In the genomic region with DNA sequence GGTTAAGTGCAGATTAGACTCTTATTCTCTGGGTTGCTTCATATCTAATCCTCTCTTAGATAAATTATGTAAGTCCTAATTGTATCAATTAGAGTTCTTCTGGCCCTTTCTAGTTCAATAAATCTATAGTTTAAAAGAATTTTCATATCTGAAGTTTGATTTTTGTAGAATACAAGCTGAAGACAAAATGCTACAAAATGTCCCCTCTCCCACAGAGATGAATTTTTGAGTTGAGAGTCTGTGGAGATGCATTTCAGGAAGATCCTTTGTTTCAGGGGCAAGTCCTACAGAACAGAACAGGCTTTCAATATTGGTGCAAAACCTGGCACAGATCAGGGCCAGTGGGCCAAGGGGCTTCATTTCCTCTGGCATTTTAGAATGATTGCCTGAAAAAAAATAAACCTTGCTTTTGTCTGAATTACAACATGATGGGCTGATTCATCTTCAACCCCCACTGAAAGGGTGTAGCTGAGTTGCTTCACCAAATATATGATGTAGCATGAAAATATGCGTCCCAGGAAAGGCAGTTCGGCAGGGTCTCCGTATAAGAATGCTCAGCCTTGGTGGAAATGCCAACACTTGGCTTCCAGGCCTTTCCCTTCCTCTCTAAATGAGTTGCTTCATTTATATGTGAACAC, we compare ENCODE assay signal across 17 cellular contexts. TPM values are rescaled to one million over a fixed set of nuclear protein-coding genes. Genes with fewer than 3 reads are reported as not detected.
DNase-seq lines count a peak whose midpoint lies in the region; ATAC-seq and TF ChIP-seq lines count a peak whose summit lies in the region.
"Had no signal": no experiment of that assay in that cellular context is flagged by ENCODE, and none has a peak within 500 bp of the region (broad histone marks: within the 10 kb centered on the region; RNA-seq: fewer than 3 reads in every experiment).

No MANE protein-coding gene starts in this region.

- H3K27ac ChIP-seq in GM23248 (peak overlapping the region; percentile 91), smooth muscle cell (ENCODE audit: low read depth) (no peak overlapping the region)
- H3K27ac ChIP-seq: body of pancreas, right lobe of liver had no signal

- H3K9ac ChIP-seq in GM23248 (peak overlapping the region; percentile 68), smooth muscle cell (ENCODE audit: low read depth) (no peak overlapping the region)

- H3K36me3 ChIP-seq in GM23248 (ENCODE audit: low read depth), result no peaks in the 10 kb centered on the region
- H3K36me3 ChIP-seq in smooth muscle cell (ENCODE audit: low read depth), result no peaks in the 10 kb centered on the region
- H3K36me3 ChIP-seq: right lobe of liver had no signal

- H3F3A ChIP-seq in GM23248 (ENCODE audit: insufficient read depth), result peaks cover 34% of the 10 kb centered on the region
- H3F3A ChIP-seq in smooth muscle cell (ENCODE audit: low read depth), result no peaks in the 10 kb centered on the region

- peak; percentile 83 for ATAC-seq in SK-N-SH treated with all-trans-retinoic acid at 6 μM for 48 hours
- no peak for ATAC-seq in GM21576 (IDR thresholded peaks at IDR 0.05; ENCODE audit: unreplicated experiment)
- no peak for ATAC-seq in HG02938 (IDR thresholded peaks at IDR 0.05; ENCODE audit: unreplicated experiment)
- ATAC-seq: activated CD4-positive, CD25-positive, alpha-beta regulatory T cell treated with anti-CD3 and anti-CD28 coated beads, Interleukin-2, amount 50 U/mL, for 24 hours; activated T-cell treated with anti-CD3 and anti-CD28 coated beads, Interleukin-2, amount 50 U/mL, for 72 hours; body of pancreas; GM12878; right lobe of liver had no signal

- no peaks in the 10 kb centered on the region for H3K27me3 ChIP-seq in GM23248 (replicated peaks; ENCODE audit: insufficient read depth)
- H3K27me3 ChIP-seq in smooth muscle cell (ENCODE audit: low read depth), result no peaks in the 10 kb centered on the region
- H3K27me3 ChIP-seq: body of pancreas, right lobe of liver had no signal

- H2AFZ ChIP-seq in GM23248 (peak overlapping the region; percentile 82), smooth muscle cell (ENCODE audit: low read depth) (no peak overlapping the region)

- H3K4me1 ChIP-seq in GM23248 (ENCODE audit: insufficient read depth) (peaks cover 39% of the 10 kb centered on the region), smooth muscle cell (ENCODE audit: low read depth) (no peaks in the 10 kb centered on the region)
- H3K4me1 ChIP-seq: body of pancreas, right lobe of liver had no signal

- no peaks in the 10 kb centered on the region for H3K79me2 ChIP-seq in GM23248 (ENCODE audit: insufficient read depth)
- no peaks in the 10 kb centered on the region for H3K79me2 ChIP-seq in smooth muscle cell (ENCODE audit: low read depth)

- H3K9me3 ChIP-seq in GM23248 (ENCODE audit: low read depth) (no peaks in the 10 kb centered on the region), smooth muscle cell (replicated peaks; ENCODE audit: low read depth) (no peaks in the 10 kb centered on the region)
- H3K9me3 ChIP-seq: body of pancreas, right lobe of liver had no signal

- no peaks in the 10 kb centered on the region for H3K9me2 ChIP-seq in GM23248 (ENCODE audit: insufficient read depth)

- H3K4me3 ChIP-seq in GM23248 (peak overlapping the region; percentile 50; the same call in 1 of the 2 replicates), smooth muscle cell (no peak overlapping the region)
- H3K4me3 ChIP-seq: body of pancreas, GM12878, right lobe of liver had no signal

- 0 to 2% methylated on average over 3 of the region's 3 CpGs for WGBS in GM23248 (ENCODE audit: low coverage in 1 of 2, low lambda C conversion rate in 2 of 2, missing lambda C conversion rate in 2 of 2), 2 experiments
- WGBS in smooth muscle cell (ENCODE audit: low lambda C conversion rate), result 45% methylated on average over 3 of the region's 3 CpGs

- DNase-seq in GM23248, result peak; percentile 92
- DNase-seq in fibroblast of peridontal ligament (ENCODE audit: extremely low read depth), result peak; percentile 95
- DNase-seq in smooth muscle cell (lab: John Stamatoyannopoulos, UW; ENCODE audit: unreplicated experiment), result no peak
- DNase-seq in NCI-H2227 (lab: John Stamatoyannopoulos, UW; ENCODE audit: unreplicated experiment), result no peak
- no peak for DNase-seq in NCI-H1105 (lab: John Stamatoyannopoulos, UW)
- DNase-seq: activated T-cell treated with anti-CD3 and anti-CD28 coated beads, Interleukin-2, amount 50 U/mL, for 72 hours; body of pancreas; H7; immature natural killer cell; NCI-H146; NCI-H82; right lobe of liver had no signal

- no peak for TF ChIP-seq CTCF in smooth muscle cell (IDR thresholded peaks at IDR 0.05; ENCODE audit: borderline replicate concordance, insufficient read depth, poor library complexity, severe bottlenecking)

- H3K4me2 ChIP-seq in GM23248 (ENCODE audit: unreplicated experiment) (peak overlapping the region; percentile 81), smooth muscle cell (peak overlapping the region; percentile 24)

- H4K20me1 ChIP-seq in GM23248 (ENCODE audit: insufficient read depth) (no peaks in the 10 kb centered on the region), smooth muscle cell (ENCODE audit: low read depth) (no peaks in the 10 kb centered on the region)

- in situ Hi-C loops in GM23248 (cut with MboI), result no loop called here

TF ChIP-seq in SK-N-SH treated with all-trans-retinoic acid at 6 μM for 48 hours, 23 proteins besides CTCF, POLR2A, EP300 and RAD21:
- no peak for TF ChIP-seq ISL1 (CRISPR knock-in tag; IDR thresholded peaks at IDR 0.05)
- TF ChIP-seq, protein P1, sequence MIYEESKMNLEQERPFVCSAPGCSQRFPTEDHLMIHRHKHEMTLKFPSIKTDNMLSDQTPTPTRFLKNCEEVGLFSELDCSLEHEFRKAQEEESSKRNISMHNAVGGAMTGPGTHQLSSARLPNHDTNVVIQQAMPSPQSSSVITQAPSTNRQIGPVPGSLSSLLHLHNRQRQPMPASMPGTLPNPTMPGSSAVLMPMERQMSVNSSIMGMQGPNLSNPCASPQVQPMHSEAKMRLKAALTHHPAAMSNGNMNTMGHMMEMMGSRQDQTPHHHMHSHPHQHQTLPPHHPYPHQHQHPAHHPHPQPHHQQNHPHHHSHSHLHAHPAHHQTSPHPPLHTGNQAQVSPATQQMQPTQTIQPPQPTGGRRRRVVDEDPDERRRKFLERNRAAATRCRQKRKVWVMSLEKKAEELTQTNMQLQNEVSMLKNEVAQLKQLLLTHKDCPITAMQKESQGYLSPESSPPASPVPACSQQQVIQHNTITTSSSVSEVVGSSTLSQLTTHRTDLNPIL (CRISPR knock-in tag; IDR thresholded peaks at IDR 0.05; ENCODE audit: low read depth), result no peak
- TF ChIP-seq ZNF565 (CRISPR knock-in tag; conservative IDR thresholded peaks at IDR 0.05; ENCODE audit: low read depth), result no peak
- no peak for TF ChIP-seq ESRRG (CRISPR knock-in tag; IDR thresholded peaks at IDR 0.05)
- no peak for TF ChIP-seq CSDC2 (CRISPR knock-in tag; IDR thresholded peaks at IDR 0.05)
- no peak for TF ChIP-seq ARNTL (CRISPR knock-in tag; IDR thresholded peaks at IDR 0.05; ENCODE audit: borderline replicate concordance, low read depth)
- TF ChIP-seq, protein P2, sequence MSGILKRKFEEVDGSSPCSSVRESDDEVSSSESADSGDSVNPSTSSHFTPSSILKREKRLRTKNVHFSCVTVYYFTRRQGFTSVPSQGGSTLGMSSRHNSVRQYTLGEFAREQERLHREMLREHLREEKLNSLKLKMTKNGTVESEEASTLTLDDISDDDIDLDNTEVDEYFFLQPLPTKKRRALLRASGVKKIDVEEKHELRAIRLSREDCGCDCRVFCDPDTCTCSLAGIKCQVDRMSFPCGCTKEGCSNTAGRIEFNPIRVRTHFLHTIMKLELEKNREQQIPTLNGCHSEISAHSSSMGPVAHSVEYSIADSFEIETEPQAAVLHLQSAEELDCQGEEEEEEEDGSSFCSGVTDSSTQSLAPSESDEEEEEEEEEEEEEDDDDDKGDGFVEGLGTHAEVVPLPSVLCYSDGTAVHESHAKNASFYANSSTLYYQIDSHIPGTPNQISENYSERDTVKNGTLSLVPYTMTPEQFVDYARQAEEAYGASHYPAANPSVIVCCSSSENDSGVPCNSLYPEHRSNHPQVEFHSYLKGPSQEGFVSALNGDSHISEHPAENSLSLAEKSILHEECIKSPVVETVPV (CRISPR knock-in tag; IDR thresholded peaks at IDR 0.05), result no peak
- no peak for TF ChIP-seq TOX (CRISPR knock-in tag; IDR thresholded peaks at IDR 0.05; ENCODE audit: borderline replicate concordance)
- TF ChIP-seq ZC3H10 (CRISPR knock-in tag; IDR thresholded peaks at IDR 0.05), result no peak
- TF ChIP-seq PPARA (CRISPR knock-in tag; IDR thresholded peaks at IDR 0.05; ENCODE audit: borderline replicate concordance), result no peak
- no peak for TF ChIP-seq TCF4 (CRISPR knock-in tag; IDR thresholded peaks at IDR 0.05; ENCODE audit: borderline replicate concordance)

RNA-seq across cellular contexts. Expression of a gene that starts 6.4 kb away (rescaled TPM):
- 225 and 229 TPM in 2 replicates for total RNA-seq in GM23248 (2014; rRNA removed; shearing (Covaris generic))
- polyA plus RNA-seq in GM23248 (2016; fragmentation: Nextera tagmentation; extraction: Ambion mirVana) (97.1 and 97.4 TPM in 2 replicates), smooth muscle cell (31.3 and 42.9 TPM in 2 replicates)
- total RNA-seq in smooth muscle cell, result 78.6 and 104 TPM in 2 replicates

Comparison
In these comparisons a context has a peak if more than half of its experiments do, and no peak if none do; other contexts are left out.
1. DNase-seq: peak in GM23248 (single experiment) and fibroblast of peridontal ligament (single experiment); none in smooth muscle cell (single experiment), NCI-H2227 (single experiment) and NCI-H1105 (single experiment).